In genomic region chr1:144012168-144012733, GRCh38 we compare ENCODE assay signal across 8 cellular contexts. TPM values are rescaled to one million over a fixed set of nuclear protein-coding genes. Genes with fewer than 3 reads are reported as not detected.
DNase-seq lines count a peak whose midpoint lies in the region; ATAC-seq and TF ChIP-seq lines count a peak whose summit lies in the region.
"Not testable (repeated sequence)": the region's sequence is repeated elsewhere in the genome, so short reads cannot be mapped to it uniquely, and the experiment has no call there.

No MANE protein-coding gene starts in this region.

- not testable (repeated sequence) for H2AK9ac ChIP-seq in IMR-90 (replicated peaks; ENCODE audit: low read depth, low read length, poor library complexity)

- not testable (repeated sequence) for H3K79me1 ChIP-seq in IMR-90 (ENCODE audit: low read depth in 1 of 2, low read length in 2 of 2)

- H3K14ac ChIP-seq in IMR-90 (replicated peaks; ENCODE audit: low read depth, low read length) = not testable (repeated sequence)

- WGBS in IMR-90 (ENCODE audit: extremely low coverage in 2 of 2, insufficient read length in 1 of 2), 2 experiments = no CpG with 5 or more reads among the region's 4 CpGs

- H3K4me1 ChIP-seq in IMR-90 (ENCODE audit: control insufficient read depth, insufficient read depth, low read length); naive thymus-derived CD4-positive, alpha-beta T cell (ENCODE audit: control insufficient read depth in 2 of 2, insufficient read depth in 2 of 2, low read length in 2 of 2): not testable (repeated sequence)

- not testable (repeated sequence) for H3K4me3 Mint-ChIP-seq in effector memory CD8-positive, alpha-beta T cell; naive thymus-derived CD4-positive, alpha-beta T cell

- H3K36me3 ChIP-seq in IMR-90 (ENCODE audit: control insufficient read depth, insufficient read depth, low read length); naive thymus-derived CD4-positive, alpha-beta T cell (ENCODE audit: control insufficient read depth in 2 of 3, insufficient read depth in 3 of 3, low read length in 3 of 3): not testable (repeated sequence)

- ATAC-seq in GM18498 (IDR thresholded peaks at IDR 0.05; ENCODE audit: unreplicated experiment) = peak; percentile 98
- ATAC-seq in GM19043 (IDR thresholded peaks at IDR 0.05; ENCODE audit: low read depth, unreplicated experiment) = peak; percentile 100
- peak; percentile 97 for ATAC-seq in GM21526 (IDR thresholded peaks at IDR 0.05; ENCODE audit: low FRiP score, unreplicated experiment)
- peak; percentile 99 for ATAC-seq in HG02852 (IDR thresholded peaks at IDR 0.05; ENCODE audit: unreplicated experiment)
- ATAC-seq in HG03139 (IDR thresholded peaks at IDR 0.05; ENCODE audit: unreplicated experiment) = peak; percentile 99
- peak; percentile 40; the same call in 1 of the 2 replicates for ATAC-seq in IMR-90 (ENCODE audit: low read depth)
- peak; percentile 69 for ATAC-seq in effector memory CD8-positive, alpha-beta T cell (replicated peaks)
- peak; percentile 88 for ATAC-seq in naive thymus-derived CD4-positive, alpha-beta T cell

- H3K27ac Mint-ChIP-seq in effector memory CD8-positive, alpha-beta T cell; naive thymus-derived CD4-positive, alpha-beta T cell: not testable (repeated sequence)

- not testable (repeated sequence) for H3K9me3 Mint-ChIP-seq in effector memory CD8-positive, alpha-beta T cell; naive thymus-derived CD4-positive, alpha-beta T cell

- not testable (repeated sequence) for H3K4ac ChIP-seq in IMR-90 (ENCODE audit: low read depth, low read length)

- not testable (repeated sequence) for H3K9ac ChIP-seq in IMR-90 (ENCODE audit: low read depth, low read length)

- H4K20me1 ChIP-seq in IMR-90 (ENCODE audit: insufficient read depth, low read length) = not testable (repeated sequence)

- H2BK20ac ChIP-seq in IMR-90 (ENCODE audit: low read depth, low read length) = not testable (repeated sequence)

- not testable (repeated sequence) for H3K27ac ChIP-seq in IMR-90 (ENCODE audit: insufficient read depth, low read length); naive thymus-derived CD4-positive, alpha-beta T cell (ENCODE audit: low read depth, low read length)

- H4K8ac ChIP-seq in IMR-90 (ENCODE audit: low read depth in 2 of 2, low read length in 2 of 2) = not testable (repeated sequence)

- not testable (repeated sequence) for H4K5ac ChIP-seq in IMR-90 (ENCODE audit: low read depth, low read length)

- not testable (repeated sequence) for TF ChIP-seq CTCF in IMR-90 (conservative IDR thresholded peaks at IDR 0.05; ENCODE audit: low read depth, low read length)

- not testable (repeated sequence) for H3K56ac ChIP-seq in IMR-90 (ENCODE audit: extremely low read depth, insufficient read depth, low read length)

- H3K18ac ChIP-seq in IMR-90 (ENCODE audit: low read depth, low read length) = not testable (repeated sequence)

- not testable (repeated sequence) for H2BK15ac ChIP-seq in IMR-90 (ENCODE audit: low read depth, low read length)

- H3K9me3 ChIP-seq in IMR-90 (ENCODE audit: control insufficient read depth, insufficient read depth, low read length); naive thymus-derived CD4-positive, alpha-beta T cell (ENCODE audit: control insufficient read depth in 2 of 3, low read length in 3 of 3): not testable (repeated sequence)

- TF ChIP-seq RAD21 in IMR-90 (IDR thresholded peaks at IDR 0.05; ENCODE audit: low read length) = not testable (repeated sequence)

- not testable (repeated sequence) for H2BK5ac ChIP-seq in IMR-90 (ENCODE audit: low read depth, low read length, poor library complexity, severe bottlenecking)

- not testable (repeated sequence) for H3K4me3 ChIP-seq in IMR-90 (ENCODE audit: insufficient read depth, low read depth, low read length); naive thymus-derived CD4-positive, alpha-beta T cell (ENCODE audit: low read length)

- H4K91ac ChIP-seq in IMR-90 (ENCODE audit: insufficient read depth, low read depth, low read length) = not testable (repeated sequence)

- not testable (repeated sequence) for H3K4me1 Mint-ChIP-seq in effector memory CD8-positive, alpha-beta T cell (ENCODE audit: low read depth in 2 of 2); naive thymus-derived CD4-positive, alpha-beta T cell

- not testable (repeated sequence) for BruUV-seq in IMR-90 (replicated peaks; lab: Mats Ljungman, UMichigan)

- intact Hi-C loops in IMR-90 (cut with micrococcal nuclease); naive thymus-derived CD4-positive, alpha-beta T cell (cut with micrococcal nuclease): not testable (repeated sequence)

- H2BK120ac ChIP-seq in IMR-90 (ENCODE audit: low read depth, low read length) = not testable (repeated sequence)

- not testable (repeated sequence) for H3K23ac ChIP-seq in IMR-90 (ENCODE audit: low read depth, low read length)

- not testable (repeated sequence) for H3K27me3 Mint-ChIP-seq in effector memory CD8-positive, alpha-beta T cell; naive thymus-derived CD4-positive, alpha-beta T cell

- H2AFZ ChIP-seq in IMR-90 (replicated peaks; ENCODE audit: low read length, poor library complexity) = not testable (repeated sequence)

- not testable (repeated sequence) for TF ChIP-seq POLR2A in IMR-90 (IDR thresholded peaks at IDR 0.05; ENCODE audit: low read depth, low read length)

- POLR2A ChIA-PET in IMR-90 (lab: Charles Lee; ENCODE audit: unreplicated experiment); naive thymus-derived CD4-positive, alpha-beta T cell (lab: Charles Lee): not testable (repeated sequence)

- dilution Hi-C loops in IMR-90 (cut with HindIII; ENCODE audit: low sequenced_read_pairs, unreplicated experiment) = not testable (repeated sequence)

- in situ Hi-C loops in IMR-90 (cut with MboI; ENCODE audit: low sequenced_read_pairs) = not testable (repeated sequence)

- DNase-seq in IMR-90; effector memory CD8-positive, alpha-beta T cell; naive thymus-derived CD4-positive, alpha-beta T cell: not testable (repeated sequence)

- H3K27me3 ChIP-seq in IMR-90 (ENCODE audit: control insufficient read depth, insufficient read depth, low read length); naive thymus-derived CD4-positive, alpha-beta T cell (ENCODE audit: control insufficient read depth in 2 of 2, insufficient read depth in 2 of 2, low read length in 2 of 2): not testable (repeated sequence)

- H3K36me3 Mint-ChIP-seq in effector memory CD8-positive, alpha-beta T cell (ENCODE audit: insufficient read depth); naive thymus-derived CD4-positive, alpha-beta T cell: not testable (repeated sequence)

- H2AK5ac ChIP-seq in IMR-90 (ENCODE audit: low read depth, low read length) = not testable (repeated sequence)

- H3K4me2 ChIP-seq in IMR-90 (ENCODE audit: low read depth, low read length) = not testable (repeated sequence)

- CTCF ChIA-PET in IMR-90 (lab: Yijun Ruan, JAX); naive thymus-derived CD4-positive, alpha-beta T cell (lab: Charles Lee): not testable (repeated sequence)

- H3K9me1 ChIP-seq in IMR-90 (ENCODE audit: insufficient read depth, low read length) = not testable (repeated sequence)

RNA-seq across cellular contexts. Expression of gene FAM72C, which starts 40.5 kb away (rescaled TPM):
- total RNA-seq in IMR-90 (2012; rRNA removed) = 0.72 and 0.83 TPM in 2 replicates
- polyA plus RNA-seq in IMR-90 (2012; rRNA removed) = 1.4 and 1.8 TPM in 2 replicates
- polyA plus RNA-seq in IMR-90 (2012; cell fraction: cytosol; rRNA removed) = 0.15 and 0.79 TPM in 2 replicates
- polyA plus RNA-seq in IMR-90 (2012; cell fraction: nucleus; rRNA removed; ENCODE audit: low replicate concordance) = 0.16 and 1.0 TPM in 2 replicates
- 10 to 100 TPM in 1 of 5 experiments, not detected in 4; 11.2 TPM for total RNA-seq in naive thymus-derived CD4-positive, alpha-beta T cell
- not detected for polyA plus RNA-seq in naive thymus-derived CD4-positive, alpha-beta T cell

Comparison
In these comparisons a context has a peak if more than half of its experiments do, and no peak if none do; other contexts are left out.
1. ATAC-seq: peak in every context shown above with its lines; median percentile 100 in GM19043; 99 in HG02852; 99 in HG03139; 98 in GM18498; 97 in GM21526; 88 in naive thymus-derived CD4-positive, alpha-beta T cell; 69 in effector memory CD8-positive, alpha-beta T cell; 40 in IMR-90.